Comparison of ENCODE assay signal across 1 cellular context in the genomic region with DNA sequence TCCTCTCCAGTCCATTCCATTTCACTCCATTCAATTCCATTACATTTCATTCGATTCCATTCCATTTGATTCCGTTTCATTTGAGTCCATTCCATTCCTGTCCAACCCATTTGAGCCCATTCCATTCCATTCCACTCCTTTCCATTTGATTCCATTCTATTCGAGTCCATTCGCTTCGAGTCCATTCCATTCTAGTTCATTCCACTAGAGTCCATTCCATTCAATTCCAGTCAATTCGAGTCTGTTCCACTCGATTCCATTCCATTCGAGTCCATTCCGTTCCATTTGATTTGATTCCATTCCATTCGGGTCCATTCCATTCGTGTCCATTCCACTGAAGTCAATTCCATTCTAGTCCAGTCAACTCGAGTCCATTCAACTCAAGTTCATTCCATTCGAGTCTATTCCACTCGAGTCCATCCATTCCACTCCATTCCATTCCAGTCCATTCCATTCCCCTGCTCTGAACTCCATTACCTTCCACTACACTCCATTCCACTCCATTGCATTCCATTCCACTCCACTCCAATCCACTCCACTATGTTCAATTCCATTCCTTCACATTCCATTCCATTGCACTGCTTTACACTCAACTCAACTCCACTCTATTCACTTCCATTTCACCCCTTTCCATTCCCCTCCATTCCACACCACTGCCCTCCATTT.
TF ChIP-seq lines count a peak whose summit lies in the region.

No MANE protein-coding gene starts in this region.

TF ChIP-seq in HepG2, 621 proteins besides CTCF, POLR2A, EP300 and RAD21:
- TF ChIP-seq IKZF1 (IDR thresholded peaks at IDR 0.05) (peak; percentile 9; the same call in 1 of the 2 replicates), NFRKB (IDR thresholded peaks at IDR 0.05) (peak; percentile 38; the same call in 1 of the 2 replicates), KLF13 (CRISPR knock-in tag; IDR thresholded peaks at IDR 0.05) (no peak), PHB2 (IDR thresholded peaks at IDR 0.05; ENCODE audit: partially characterized antibody) (peak; percentile 77), ZNF839 (CRISPR knock-in tag; IDR thresholded peaks at IDR 0.05; ENCODE audit: borderline replicate concordance) (no peak), SALL2 (CRISPR knock-in tag; IDR thresholded peaks at IDR 0.05) (no peak), FOXP1 (IDR thresholded peaks at IDR 0.05) (peak; percentile 3; the same call in 1 of the 2 replicates), FOXP1 (CRISPR knock-in tag; IDR thresholded peaks at IDR 0.05) (no peak), ZNF282 (IDR thresholded peaks at IDR 0.05; ENCODE audit: partially characterized antibody) (peak; percentile 67), PLRG1 (conservative IDR thresholded peaks at IDR 0.05) (peak; percentile 68), FOXK2 (IDR thresholded peaks at IDR 0.05) (peak; percentile 19; the same call in 1 of the 2 replicates)
- TF ChIP-seq, protein P1, sequence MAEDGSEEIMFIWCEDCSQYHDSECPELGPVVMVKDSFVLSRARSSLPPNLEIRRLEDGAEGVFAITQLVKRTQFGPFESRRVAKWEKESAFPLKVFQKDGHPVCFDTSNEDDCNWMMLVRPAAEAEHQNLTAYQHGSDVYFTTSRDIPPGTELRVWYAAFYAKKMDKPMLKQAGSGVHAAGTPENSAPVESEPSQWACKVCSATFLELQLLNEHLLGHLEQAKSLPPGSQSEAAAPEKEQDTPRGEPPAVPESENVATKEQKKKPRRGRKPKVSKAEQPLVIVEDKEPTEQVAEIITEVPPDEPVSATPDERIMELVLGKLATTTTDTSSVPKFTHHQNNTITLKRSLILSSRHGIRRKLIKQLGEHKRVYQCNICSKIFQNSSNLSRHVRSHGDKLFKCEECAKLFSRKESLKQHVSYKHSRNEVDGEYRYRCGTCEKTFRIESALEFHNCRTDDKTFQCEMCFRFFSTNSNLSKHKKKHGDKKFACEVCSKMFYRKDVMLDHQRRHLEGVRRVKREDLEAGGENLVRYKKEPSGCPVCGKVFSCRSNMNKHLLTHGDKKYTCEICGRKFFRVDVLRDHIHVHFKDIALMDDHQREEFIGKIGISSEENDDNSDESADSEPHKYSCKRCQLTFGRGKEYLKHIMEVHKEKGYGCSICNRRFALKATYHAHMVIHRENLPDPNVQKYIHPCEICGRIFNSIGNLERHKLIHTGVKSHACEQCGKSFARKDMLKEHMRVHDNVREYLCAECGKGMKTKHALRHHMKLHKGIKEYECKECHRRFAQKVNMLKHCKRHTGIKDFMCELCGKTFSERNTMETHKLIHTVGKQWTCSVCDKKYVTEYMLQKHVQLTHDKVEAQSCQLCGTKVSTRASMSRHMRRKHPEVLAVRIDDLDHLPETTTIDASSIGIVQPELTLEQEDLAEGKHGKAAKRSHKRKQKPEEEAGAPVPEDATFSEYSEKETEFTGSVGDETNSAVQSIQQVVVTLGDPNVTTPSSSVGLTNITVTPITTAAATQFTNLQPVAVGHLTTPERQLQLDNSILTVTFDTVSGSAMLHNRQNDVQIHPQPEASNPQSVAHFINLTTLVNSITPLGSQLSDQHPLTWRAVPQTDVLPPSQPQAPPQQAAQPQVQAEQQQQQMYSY (CRISPR knock-in tag; IDR thresholded peaks at IDR 0.05): peak; percentile 75
- TF ChIP-seq, protein P2, sequence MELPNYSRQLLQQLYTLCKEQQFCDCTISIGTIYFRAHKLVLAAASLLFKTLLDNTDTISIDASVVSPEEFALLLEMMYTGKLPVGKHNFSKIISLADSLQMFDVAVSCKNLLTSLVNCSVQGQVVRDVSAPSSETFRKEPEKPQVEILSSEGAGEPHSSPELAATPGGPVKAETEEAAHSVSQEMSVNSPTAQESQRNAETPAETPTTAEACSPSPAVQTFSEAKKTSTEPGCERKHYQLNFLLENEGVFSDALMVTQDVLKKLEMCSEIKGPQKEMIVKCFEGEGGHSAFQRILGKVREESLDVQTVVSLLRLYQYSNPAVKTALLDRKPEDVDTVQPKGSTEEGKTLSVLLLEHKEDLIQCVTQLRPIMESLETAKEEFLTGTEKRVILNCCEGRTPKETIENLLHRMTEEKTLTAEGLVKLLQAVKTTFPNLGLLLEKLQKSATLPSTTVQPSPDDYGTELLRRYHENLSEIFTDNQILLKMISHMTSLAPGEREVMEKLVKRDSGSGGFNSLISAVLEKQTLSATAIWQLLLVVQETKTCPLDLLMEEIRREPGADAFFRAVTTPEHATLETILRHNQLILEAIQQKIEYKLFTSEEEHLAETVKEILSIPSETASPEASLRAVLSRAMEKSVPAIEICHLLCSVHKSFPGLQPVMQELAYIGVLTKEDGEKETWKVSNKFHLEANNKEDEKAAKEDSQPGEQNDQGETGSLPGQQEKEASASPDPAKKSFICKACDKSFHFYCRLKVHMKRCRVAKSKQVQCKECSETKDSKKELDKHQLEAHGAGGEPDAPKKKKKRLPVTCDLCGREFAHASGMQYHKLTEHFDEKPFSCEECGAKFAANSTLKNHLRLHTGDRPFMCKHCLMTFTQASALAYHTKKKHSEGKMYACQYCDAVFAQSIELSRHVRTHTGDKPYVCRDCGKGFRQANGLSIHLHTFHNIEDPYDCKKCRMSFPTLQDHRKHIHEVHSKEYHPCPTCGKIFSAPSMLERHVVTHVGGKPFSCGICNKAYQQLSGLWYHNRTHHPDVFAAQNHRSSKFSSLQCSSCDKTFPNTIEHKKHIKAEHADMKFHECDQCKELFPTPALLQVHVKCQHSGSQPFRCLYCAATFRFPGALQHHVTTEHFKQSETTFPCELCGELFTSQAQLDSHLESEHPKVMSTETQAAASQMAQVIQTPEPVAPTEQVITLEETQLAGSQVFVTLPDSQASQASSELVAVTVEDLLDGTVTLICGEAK (IDR thresholded peaks at IDR 0.05): peak; percentile 15; the same call in 1 of the 2 replicates
- TF ChIP-seq, protein P2 (CRISPR knock-in tag; IDR thresholded peaks at IDR 0.05): no peak
